Comparison of ENCODE assay signal across 8 cellular contexts in genomic region chr1:39106949-39107740, GRCh38.
DNase-seq lines count a peak whose midpoint lies in the region; ATAC-seq and TF ChIP-seq lines count a peak whose summit lies in the region.

No MANE protein-coding gene starts in this region.

- H3K4me1 ChIP-seq in SK-N-SH (ENCODE audit: control insufficient read depth in 1 of 2, insufficient read depth in 2 of 2, low read depth in 1 of 2, low read length in 1 of 2) (peaks cover 29 to 47% of the 10 kb centered on the region in 2 experiments), liver (ENCODE audit: control insufficient read depth in 4 of 4, insufficient read depth in 4 of 4, low read length in 3 of 4) (peaks cover 2 to 35% (median 15%) of the 10 kb centered on the region in 4 donors), transverse colon (peaks cover 16 to 84% (median 34%) of the 10 kb centered on the region in 4 donors)

- H3K4me2 ChIP-seq in SK-N-SH: peak overlapping the region; percentile 79

- ATAC-seq in SK-N-SH treated with all-trans-retinoic acid at 6 μM for 48 hours: no peak

- H3K9ac ChIP-seq in SK-N-SH (peak overlapping the region; percentile 80), liver (ENCODE audit: low read depth in 1 of 2, low read length in 2 of 2) (peak overlapping the region; percentile 32 to 72)

- H3K9me3 ChIP-seq in SK-N-SH (no peaks in the 10 kb centered on the region), liver (ENCODE audit: control insufficient read depth in 4 of 4, low read length in 3 of 4) (no peaks in the 10 kb centered on the region), transverse colon (no peaks in the 10 kb centered on the region)

- H4K20me1 ChIP-seq in SK-N-SH (ENCODE audit: insufficient read depth): peaks cover 34% of the 10 kb centered on the region

- no peak for TF ChIP-seq POLR2A in transverse colon (IDR thresholded peaks at IDR 0.05)

- H3F3A ChIP-seq in SK-N-SH (replicated peaks; ENCODE audit: insufficient read depth): peaks cover 33% of the 10 kb centered on the region

- no peak for TF ChIP-seq CTCF in SK-N-SH (IDR thresholded peaks at IDR 0.05)
- TF ChIP-seq CTCF in cardiac fibroblast (IDR thresholded peaks at IDR 0.05; ENCODE audit: low read depth, low read length): no peak
- no peak for TF ChIP-seq CTCF in liver (IDR thresholded peaks at IDR 0.05; ENCODE audit: low read depth, low read length, missing input control)
- no peak for TF ChIP-seq CTCF in transverse colon (IDR thresholded peaks at IDR 0.05)

- POLR2A ChIA-PET in SK-N-SH (lab: Yijun Ruan, JAX): interaction anchor here (1.7 kb wide), 1 partner anchor 584 kb away, joined by 3 read pairs; the partner anchor contains the start of gene HPCAL4

- no peaks in the 10 kb centered on the region for H3K9me2 ChIP-seq in SK-N-SH

- intact Hi-C loops in transverse colon (cut with DNase I; ENCODE audit: low total_unique reads): loop anchor here (5.0 to 10.0 kb wide), 2 partner anchors 160 to 308 kb away; no protein-coding TSS in a partner anchor

- in situ Hi-C loops in transverse colon (cut with MboI; ENCODE audit: low pct_ligation_motif_present in 1 of 4, low pct_unique_long_range_greater_than_20kb in 1 of 4, low sequenced_read_pairs in 3 of 4): loop anchor here in 3 of 4 donors (10.0 kb wide), 3 partner anchors 78 to 428 kb away; no protein-coding TSS in a partner anchor

- H3K27ac ChIP-seq in SK-N-SH (ENCODE audit: low read depth in 2 of 2, low read length in 1 of 2) (peak overlapping the region; percentile 83 to 86), liver (ENCODE audit: low read depth in 1 of 2, low read length in 2 of 2) (peak overlapping the region; percentile 85 to 89), transverse colon (peak overlapping the region; percentile 92 to 97 (median 96))

- CTCF ChIA-PET in SK-N-SH (lab: Yijun Ruan, JAX): interaction anchor here (0.8 to 10.9 kb wide), 11 partner anchors 8 to 432 kb away, joined by 3 to 188 read pairs (median 4); no protein-coding TSS in a partner anchor

- H3K4me3 ChIP-seq in SK-N-SH (ENCODE audit: low read depth in 2 of 2, low read length in 1 of 2): peak overlapping the region; percentile 78 to 92
- peak overlapping the region; percentile 69 to 88 for H3K4me3 ChIP-seq in cardiac fibroblast (replicated peaks in 1 of 2; ENCODE audit: low read depth in 2 of 2, low read length in 2 of 2)
- H3K4me3 ChIP-seq in liver (ENCODE audit: low read depth in 1 of 3, low read length in 3 of 3): peak overlapping the region; percentile 29 to 91 (median 29)
- peak overlapping the region in 3 of 4 donors; percentile 77 to 89 (median 84) for H3K4me3 ChIP-seq in transverse colon

- peaks cover 82% of the 10 kb centered on the region for H3K79me2 ChIP-seq in SK-N-SH (ENCODE audit: insufficient read depth)

- TF ChIP-seq RAD21 in SK-N-SH (IDR thresholded peaks at IDR 0.05; ENCODE audit: low read length) (no peak), liver (IDR thresholded peaks at IDR 0.05) (no peak)

- no peaks in the 10 kb centered on the region for H3K27me3 ChIP-seq in SK-N-SH (ENCODE audit: insufficient read depth)
- no peaks in the 10 kb centered on the region for H3K27me3 ChIP-seq in liver (ENCODE audit: control insufficient read depth in 4 of 4, insufficient read depth in 4 of 4, low read length in 3 of 4)
- no peaks in the 10 kb centered on the region for H3K27me3 ChIP-seq in transverse colon

- no peak for DNase-seq in SK-N-SH
- DNase-seq in cardiac fibroblast (ENCODE audit: low read depth in 2 of 2): no peak
- DNase-seq in transverse colon: no peak
- no peak for DNase-seq in ecto neural progenitor cell (ENCODE audit: low spot score)
- DNase-seq in kidney glomerular epithelial cell (lab: John Stamatoyannopoulos, UW): no peak
- no peak for DNase-seq in DMS79 (lab: John Stamatoyannopoulos, UW)

- H2AFZ ChIP-seq in SK-N-SH (ENCODE audit: low read depth): no peak overlapping the region

- H3K36me3 ChIP-seq in SK-N-SH (replicated peaks in 1 of 2; ENCODE audit: control insufficient read depth in 1 of 2, insufficient read depth in 2 of 2, low read length in 1 of 2): no peaks in the 10 kb centered on the region
- H3K36me3 ChIP-seq in liver (ENCODE audit: control insufficient read depth in 4 of 4, insufficient read depth in 3 of 4, low read depth in 1 of 4, low read length in 3 of 4): no peaks in the 10 kb centered on the region
- H3K36me3 ChIP-seq in transverse colon: no peaks in the 10 kb centered on the region

- WGBS in SK-N-SH (ENCODE audit: low lambda C conversion rate): 15% methylated on average over 11 of the region's 11 CpGs
- 60% methylated on average over 11 of the region's 11 CpGs for WGBS in liver
- WGBS in transverse colon (ENCODE audit: low coverage in 1 of 2), 2 donors: 33 to 64% methylated on average over 4 to 11 of the region's 11 CpGs

- no peak for TF ChIP-seq EP300 in SK-N-SH (IDR thresholded peaks at IDR 0.05; ENCODE audit: borderline replicate concordance in 1 of 2, low read depth in 1 of 2, low read length in 1 of 2)
- TF ChIP-seq EP300 in transverse colon (IDR thresholded peaks at IDR 0.05; ENCODE audit: low read depth): no peak

TF ChIP-seq in SK-N-SH, 30 proteins besides CTCF, POLR2A, EP300 and RAD21 (continues in another document):
- TF ChIP-seq POLR2AphosphoS5 (IDR thresholded peaks at IDR 0.05; ENCODE audit: low read depth, low read length) (no peak), NRF1 (IDR thresholded peaks at IDR 0.05; ENCODE audit: low read depth, low read length) (no peak), USF1 (IDR thresholded peaks at IDR 0.05; ENCODE audit: borderline replicate concordance, low read depth) (no peak), GABPA (IDR thresholded peaks at IDR 0.05; ENCODE audit: low read depth) (no peak), YY1 (IDR thresholded peaks at IDR 0.05; ENCODE audit: low read depth) (no peak), GATA2 (CRISPR knock-in tag; IDR thresholded peaks at IDR 0.05) (no peak), CHD2 (IDR thresholded peaks at IDR 0.05; ENCODE audit: low read length, partially characterized antibody) (no peak), FOSL2 (IDR thresholded peaks at IDR 0.05; ENCODE audit: borderline replicate concordance, low read depth) (no peak)

TF ChIP-seq in SK-N-SH treated with all-trans-retinoic acid at 6 μM for 48 hours, 23 proteins besides CTCF, POLR2A, EP300 and RAD21 (continues in another document):
- no peak for TF ChIP-seq SNAI2 (CRISPR knock-in tag; IDR thresholded peaks at IDR 0.05)
- no peak for TF ChIP-seq CSDC2 (CRISPR knock-in tag; IDR thresholded peaks at IDR 0.05)
- TF ChIP-seq TOX (CRISPR knock-in tag; IDR thresholded peaks at IDR 0.05; ENCODE audit: borderline replicate concordance): no peak
- no peak for TF ChIP-seq ZFP30 (CRISPR knock-in tag; IDR thresholded peaks at IDR 0.05)
- no peak for TF ChIP-seq ZNF8 (CRISPR knock-in tag; IDR thresholded peaks at IDR 0.05)
- TF ChIP-seq CREB5 (CRISPR knock-in tag; IDR thresholded peaks at IDR 0.05; ENCODE audit: low read depth): no peak

TF ChIP-seq in liver, 16 proteins besides CTCF, POLR2A, EP300 and RAD21 (continues in another document):
- TF ChIP-seq HNF4A (conservative IDR thresholded peaks at IDR 0.05) (no peak), FOXA1 (IDR thresholded peaks at IDR 0.05) (no peak), NR2F2 (IDR thresholded peaks at IDR 0.05) (no peak), HNF4G (IDR thresholded peaks at IDR 0.05) (no peak), YY1 (IDR thresholded peaks at IDR 0.05) (no peak), MAX (IDR thresholded peaks at IDR 0.05) (no peak), REST (IDR thresholded peaks at IDR 0.05) (no peak), FOXA2 (IDR thresholded peaks at IDR 0.05) (no peak), SP1 (IDR thresholded peaks at IDR 0.05) (no peak), GABPA (IDR thresholded peaks at IDR 0.05 in 1 of 2, conservative IDR thresholded peaks at IDR 0.05 in 1 of 2) (no peak), JUND (IDR thresholded peaks at IDR 0.05) (no peak), ATF3 (IDR thresholded peaks at IDR 0.05) (no peak), TAF1 (conservative IDR thresholded peaks at IDR 0.05) (no peak)

Comparison
In these comparisons a context has a peak if more than half of its experiments do, and no peak if none do; other contexts are left out.
1. H3K4me3 ChIP-seq: peak in every context shown above with its lines; median percentile 85 in SK-N-SH; 84 in transverse colon; 78 in cardiac fibroblast; 29 in liver.